ENCODE assay signal across 18 cellular contexts in genomic region chr10:29874604-29875269, GRCh38.
DNase-seq lines count a peak whose midpoint lies in the region; ATAC-seq, FAIRE-seq and TF ChIP-seq lines count a peak whose summit lies in the region.
"Had no signal": no experiment of that assay in that cellular context is flagged by ENCODE, and none has a peak within 500 bp of the region (broad histone marks: within the 10 kb centered on the region; RNA-seq: fewer than 3 reads in every experiment).

No MANE protein-coding gene starts in this region.

- H3K27me3 ChIP-seq in GM23248 (replicated peaks; ENCODE audit: insufficient read depth) (peaks cover 66% of the 10 kb centered on the region), endothelial cell of umbilical vein (ENCODE audit: control insufficient read depth in 2 of 2, insufficient read depth in 2 of 2, low read length in 2 of 2) (no peaks in the 10 kb centered on the region), left lung (no peaks in the 10 kb centered on the region)

- in situ Hi-C loops in GM23248 (cut with MboI): no loop called here

- no peaks in the 10 kb centered on the region for H3K9me3 ChIP-seq in GM23248 (ENCODE audit: low read depth)
- H3K9me3 ChIP-seq in endothelial cell of umbilical vein (replicated peaks; ENCODE audit: control insufficient read depth, insufficient read depth, low read length): no peaks in the 10 kb centered on the region
- H3K9me3 ChIP-seq in left lung: no peaks in the 10 kb centered on the region
- H3K9me3 ChIP-seq: Caco-2, SJCRH30 had no signal

- H2AFZ ChIP-seq in GM23248 (no peak overlapping the region), endothelial cell of umbilical vein (ENCODE audit: low read depth, low read length) (peak overlapping the region; percentile 68)

- no peaks in the 10 kb centered on the region for H3F3A ChIP-seq in GM23248 (ENCODE audit: insufficient read depth)

- no TSS peak for BruUV-seq in endothelial cell of umbilical vein (replicated peaks; lab: Mats Ljungman, UMichigan)

- no peak for TF ChIP-seq POLR2A in endothelial cell of umbilical vein (IDR thresholded peaks at IDR 0.05; ENCODE audit: low read depth, low read length)

- H3K4me1 ChIP-seq in GM23248 (ENCODE audit: insufficient read depth): no peaks in the 10 kb centered on the region
- H3K4me1 ChIP-seq in endothelial cell of umbilical vein (ENCODE audit: control insufficient read depth, extremely low read depth, insufficient read depth, low read length): peaks cover 9% of the 10 kb centered on the region
- H3K4me1 ChIP-seq in left lung: peaks cover 0 to 6% of the 10 kb centered on the region in 2 donors
- H3K4me1 ChIP-seq: Caco-2, SJCRH30 had no signal

- POLR2A ChIA-PET in endothelial cell of umbilical vein (lab: Charles Lee): no interaction called here

- H3K36me3 ChIP-seq in GM23248 (ENCODE audit: low read depth): no peaks in the 10 kb centered on the region
- H3K36me3 ChIP-seq in endothelial cell of umbilical vein (ENCODE audit: control insufficient read depth in 2 of 2, extremely low read depth in 1 of 2, insufficient read depth in 2 of 2, low read length in 2 of 2): no peaks in the 10 kb centered on the region
- H3K36me3 ChIP-seq in left lung: no peaks in the 10 kb centered on the region
- H3K36me3 ChIP-seq: SJCRH30 had no signal

- no peak overlapping the region for H3K4me2 ChIP-seq in GM23248 (ENCODE audit: unreplicated experiment)
- H3K4me2 ChIP-seq in endothelial cell of umbilical vein (ENCODE audit: insufficient read depth, low read length): peak overlapping the region; percentile 35

- H3K27ac ChIP-seq in GM23248: no peak overlapping the region
- no peak overlapping the region for H3K27ac ChIP-seq in endothelial cell of umbilical vein (ENCODE audit: insufficient read depth, low read depth, low read length)
- H3K27ac ChIP-seq in left lung: no peak overlapping the region
- H3K27ac ChIP-seq: dorsolateral prefrontal cortex, SJCRH30 had no signal

- DNase-seq in GM23248 (peak; percentile 20), SK-N-DZ (ENCODE audit: low spot score) (peak; percentile 75), endothelial cell of umbilical vein (ENCODE audit: low read depth, low spot score) (peak; percentile 72), sciatic nerve (ENCODE audit: low spot score) (no peak), NCI-H2081 (lab: John Stamatoyannopoulos, UW) (no peak), left lung (no peak)
- no peak for DNase-seq in activated naive CD4-positive, alpha-beta T cell treated with Interleukin-2 at 50 U/mL for 16 hours
- DNase-seq: Caco-2, dorsolateral prefrontal cortex, Karpas-422, NCI-H1417 treated with DMSO at 0.1 percent for 48 hours, NCI-H526 treated with DMSO at 0.1 percent for 48 hours, right cardiac atrium, SJCRH30 had no signal

- H4K20me1 ChIP-seq in GM23248 (ENCODE audit: insufficient read depth): no peaks in the 10 kb centered on the region
- no peaks in the 10 kb centered on the region for H4K20me1 ChIP-seq in endothelial cell of umbilical vein (replicated peaks; ENCODE audit: control insufficient read depth, extremely low read depth, insufficient read depth, low read length)

- WGBS in GM23248 (ENCODE audit: low coverage in 1 of 2, low lambda C conversion rate in 2 of 2, missing lambda C conversion rate in 2 of 2), 2 experiments: 29 to 30% methylated on average over 8 of the region's 8 CpGs

- H3K9me2 ChIP-seq in GM23248 (ENCODE audit: insufficient read depth): no peaks in the 10 kb centered on the region

- dilution Hi-C loops in endothelial cell of umbilical vein (cut with MboI; ENCODE audit: extremely low pct_ligation_motif_present, low sequenced_read_pairs): no loop called here

- CTCF ChIA-PET in endothelial cell of umbilical vein (lab: Charles Lee): interaction anchor here (0.7 to 2.0 kb wide), 10 partner anchors 11 to 160 kb away, joined by 3 to 6 read pairs (median 4); no protein-coding TSS in a partner anchor

- peak; percentile 81 for FAIRE-seq in endothelial cell of umbilical vein (lab: Jason Lieb, UNC)
- FAIRE-seq: GM18507 had no signal

- intact Hi-C loops in endothelial cell of umbilical vein (cut with micrococcal nuclease): no loop called here
- intact Hi-C loops in sciatic nerve (cut with DNase I): no loop called here
- intact Hi-C loops in left lung (cut with DNase I): no loop called here

- H3K79me2 ChIP-seq in GM23248 (ENCODE audit: insufficient read depth): no peaks in the 10 kb centered on the region
- no peaks in the 10 kb centered on the region for H3K79me2 ChIP-seq in endothelial cell of umbilical vein (ENCODE audit: control insufficient read depth, insufficient read depth, low read length)

- ATAC-seq in sciatic nerve: peak; percentile 31
- no peak for ATAC-seq in left lung
- ATAC-seq in GM19035 (IDR thresholded peaks at IDR 0.05; ENCODE audit: unreplicated experiment): no peak
- ATAC-seq: activated CD4-positive, CD25-positive, alpha-beta regulatory T cell treated with anti-CD3 and anti-CD28 coated beads, Interleukin-2, amount 50 U/mL, for 24 hours; esophagus mucosa had no signal

- no peak overlapping the region for H3K9ac ChIP-seq in GM23248
- H3K9ac ChIP-seq in endothelial cell of umbilical vein (replicated peaks; ENCODE audit: extremely low read depth, insufficient read depth, low read length): no peak overlapping the region

- H3K4me3 ChIP-seq in GM23248: no peak overlapping the region
- no peak overlapping the region for H3K4me3 ChIP-seq in endothelial cell of umbilical vein (replicated peaks in 1 of 3; ENCODE audit: insufficient read depth in 1 of 3, low read depth in 1 of 3, low read length in 3 of 3)
- no peak overlapping the region for H3K4me3 ChIP-seq in left lung
- H3K4me3 ChIP-seq: dorsolateral prefrontal cortex, SJCRH30 had no signal

- H3K9me1 ChIP-seq in endothelial cell of umbilical vein (replicated peaks; ENCODE audit: control insufficient read depth, extremely low read depth, insufficient read depth, low read length): no peaks in the 10 kb centered on the region

- TF ChIP-seq CTCF in endothelial cell of umbilical vein (IDR thresholded peaks at IDR 0.05; ENCODE audit: extremely low read depth in 1 of 2, insufficient read depth in 1 of 2, low read depth in 1 of 2, low read length in 2 of 2): no peak
- no peak for TF ChIP-seq CTCF in left lung (IDR thresholded peaks at IDR 0.05)

TF ChIP-seq in endothelial cell of umbilical vein, 7 proteins besides CTCF, POLR2A, EP300 and RAD21:
- TF ChIP-seq MYC (IDR thresholded peaks at IDR 0.05; ENCODE audit: low read depth, low read length): no peak
- TF ChIP-seq GATA2 (IDR thresholded peaks at IDR 0.05; ENCODE audit: insufficient read depth, insufficient read length, low read depth, low read length): peak; percentile 47
- no peak for TF ChIP-seq POLR2AphosphoS5 (IDR thresholded peaks at IDR 0.05; ENCODE audit: insufficient read depth, low read depth, low read length)
- TF ChIP-seq JUN (IDR thresholded peaks at IDR 0.05; ENCODE audit: borderline replicate concordance, insufficient read depth, insufficient read length, low read depth): no peak

Comparison
In these comparisons a context has a peak if more than half of its experiments do, and no peak if none do; other contexts are left out.
1. DNase-seq: peak in GM23248 (single experiment), SK-N-DZ (single experiment) and endothelial cell of umbilical vein (single experiment); none in sciatic nerve (single experiment), NCI-H2081 (0 of 2), left lung (0 of 2) and activated naive CD4-positive, alpha-beta T cell treated with Interleukin-2 at 50 U/mL for 16 hours (single experiment).